19 cellular contexts compared by ENCODE assay signal in the genomic region with DNA sequence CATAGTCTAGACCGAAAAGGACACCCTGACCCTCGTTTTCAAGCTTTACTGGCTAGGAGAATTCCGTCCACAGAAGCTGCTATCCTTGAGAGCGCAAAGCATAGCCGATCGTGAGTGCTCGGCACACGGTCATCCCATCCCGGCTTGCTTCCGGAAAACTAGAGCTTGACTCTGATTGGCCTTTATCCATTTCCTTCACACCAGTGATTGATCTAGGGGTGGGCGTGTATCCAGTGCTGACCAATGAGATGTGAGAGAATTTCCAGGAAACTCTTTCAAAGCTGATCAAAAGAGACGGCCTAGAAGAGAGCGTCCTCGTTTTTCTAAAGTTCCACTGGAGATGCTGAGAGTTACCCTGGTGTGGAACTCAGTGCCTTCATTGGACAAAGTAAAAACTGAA. TPM values are rescaled to one million over a fixed set of nuclear protein-coding genes. Genes with fewer than 3 reads are reported as not detected.
DNase-seq lines count a peak whose midpoint lies in the region; ATAC-seq and TF ChIP-seq lines count a peak whose summit lies in the region.
"Had no signal": no experiment of that assay in that cellular context is flagged by ENCODE, and none has a peak within 500 bp of the region (broad histone marks: within the 10 kb centered on the region; RNA-seq: fewer than 3 reads in every experiment).

No MANE protein-coding gene starts in this region.

- peak overlapping the region; percentile 42 for H3K27ac Mint-ChIP-seq in endothelial cell (ENCODE audit: unreplicated experiment)
- H3K27ac Mint-ChIP-seq: CD14-positive monocyte had no signal

- intact Hi-C loops in vagina (cut with DNase I) = no loop called here

- no peaks in the 10 kb centered on the region for H3K36me3 Mint-ChIP-seq in endothelial cell (ENCODE audit: low read depth, unreplicated experiment)
- H3K36me3 Mint-ChIP-seq: CD14-positive monocyte had no signal

- H3K4me3 Mint-ChIP-seq in endothelial cell (ENCODE audit: unreplicated experiment) = no peak overlapping the region
- H3K4me3 Mint-ChIP-seq: CD14-positive monocyte had no signal

- TF ChIP-seq POLR2A in vagina (IDR thresholded peaks at IDR 0.05) = no peak

- H3K9me3 Mint-ChIP-seq in endothelial cell (ENCODE audit: unreplicated experiment) = no peaks in the 10 kb centered on the region

- peaks cover 17% of the 10 kb centered on the region for H3K4me1 Mint-ChIP-seq in endothelial cell (ENCODE audit: unreplicated experiment)

- no peaks in the 10 kb centered on the region for H3K27me3 ChIP-seq in vagina

- H3K4me3 ChIP-seq in vagina = no peak overlapping the region

- peaks cover 15% of the 10 kb centered on the region for H3K27me3 Mint-ChIP-seq in endothelial cell (ENCODE audit: unreplicated experiment)

- H3K36me3 ChIP-seq in vagina = no peaks in the 10 kb centered on the region

- DNase-seq in DMS153 (lab: John Stamatoyannopoulos, UW) (peak; percentile 75), NCI-H2029 treated with DMSO at 0.1 percent for 48 hours (lab: John Stamatoyannopoulos, UW) (peak; percentile 41), NCI-H510A treated with DMSO at 0.1 percent for 48 hours (lab: John Stamatoyannopoulos, UW) (peak; percentile 12), endothelial cell (ENCODE audit: low spot score) (no peak), vagina (ENCODE audit: extremely low spot score in 2 of 2) (no peak)
- DNase-seq: DMS79, H7, NCI-H1092 treated with DMSO at 0.1 percent for 48 hours, NCI-H1694 treated with DMSO at 0.1 percent for 48 hours, NCI-H446 treated with DMSO at 0.1 percent for 48 hours, NCI-H748 treated with DMSO at 0.1 percent for 48 hours, SIG-M5, SK-N-SH had no signal

- H3K9me3 ChIP-seq in vagina = no peaks in the 10 kb centered on the region
- H3K9me3 ChIP-seq: SK-N-SH had no signal

- H3K27ac ChIP-seq in vagina = no peak overlapping the region
- H3K27ac ChIP-seq: KMS-11 had no signal

- TF ChIP-seq CTCF in endothelial cell (IDR thresholded peaks at IDR 0.05; ENCODE audit: unreplicated experiment) (no peak), vagina (IDR thresholded peaks at IDR 0.05) (no peak)

- no peak for ATAC-seq in HG02610 (IDR thresholded peaks at IDR 0.05; ENCODE audit: unreplicated experiment)
- no peak for ATAC-seq in GM21717 (IDR thresholded peaks at IDR 0.05; ENCODE audit: unreplicated experiment)
- no peak for ATAC-seq in HG02870 (IDR thresholded peaks at IDR 0.05; ENCODE audit: unreplicated experiment)
- ATAC-seq: Panc1 had no signal

- H3K4me1 ChIP-seq in vagina = no peaks in the 10 kb centered on the region

RNA-seq across cellular contexts. Expression of gene NFATC2, which starts 41.0 kb away (rescaled TPM):
- total RNA-seq in endothelial cell (ENCODE audit: unreplicated experiment) = 3.5 TPM
- total RNA-seq in vagina = 7.4 TPM

Comparison
In these comparisons a context has a peak if more than half of its experiments do, and no peak if none do; other contexts are left out.
1. DNase-seq: peak in DMS153 (single experiment), NCI-H2029 treated with DMSO at 0.1 percent for 48 hours (single experiment) and NCI-H510A treated with DMSO at 0.1 percent for 48 hours (single experiment); none in endothelial cell (single experiment) and vagina (0 of 2).